1 cellular context compared by ENCODE assay signal in the genomic region with DNA sequence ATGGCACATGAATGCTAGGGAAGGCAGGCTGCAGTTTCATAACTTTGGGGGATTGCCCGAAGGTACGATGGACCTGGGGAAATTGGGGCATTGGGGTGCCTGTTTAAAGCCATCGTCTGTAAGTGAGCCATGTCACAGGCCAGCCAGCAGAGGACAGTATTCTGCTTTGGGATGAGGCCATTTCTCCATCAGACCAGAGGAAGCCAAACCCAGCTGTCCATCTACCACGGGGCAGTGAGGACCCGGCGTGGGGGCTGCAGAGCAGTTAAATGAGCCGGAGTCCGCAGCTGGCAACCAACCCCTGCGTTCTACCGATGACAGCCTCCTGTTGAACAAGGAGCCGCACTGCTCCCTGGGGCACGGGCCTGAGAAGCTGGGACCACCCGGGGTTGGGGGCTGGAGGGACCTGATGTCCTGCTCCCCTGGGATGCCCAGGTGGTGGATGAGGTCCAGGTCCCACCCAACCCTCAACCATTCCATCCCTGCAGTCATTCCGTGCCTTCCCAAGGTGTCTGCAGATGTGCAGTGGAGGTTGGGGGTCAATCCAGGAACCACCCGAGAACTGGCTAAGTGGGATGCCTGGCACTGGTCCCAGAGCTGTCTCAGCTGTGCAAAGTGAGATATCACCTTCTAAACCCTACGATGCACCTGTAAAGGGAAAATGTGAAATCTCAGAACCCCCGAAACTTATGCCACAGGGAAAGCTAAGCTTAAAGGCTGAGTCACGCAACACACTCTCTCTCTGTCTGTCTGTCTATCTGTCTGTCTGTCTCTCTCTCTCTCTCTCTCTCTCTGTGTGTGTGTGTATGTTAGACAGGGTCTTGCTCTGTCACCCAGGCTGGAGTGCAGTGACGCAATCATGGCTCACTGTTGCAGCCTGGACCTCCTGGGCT.
TF ChIP-seq lines count a peak whose summit lies in the region.

No MANE protein-coding gene starts in this region.

TF ChIP-seq in WTC11, 78 proteins besides CTCF, POLR2A, EP300 and RAD21 (continued from another document):
- no peak for TF ChIP-seq ATF1 (CRISPR knock-in tag; IDR thresholded peaks at IDR 0.05)
